In genomic region chr12:131938082-131938481, GRCh38 we compare ENCODE assay signal across 23 cellular contexts. TPM values are rescaled to one million over a fixed set of nuclear protein-coding genes. Genes with fewer than 3 reads are reported as not detected.
DNase-seq lines count a peak whose midpoint lies in the region; ATAC-seq, FAIRE-seq and TF ChIP-seq lines count a peak whose summit lies in the region.
"Had no signal": no experiment of that assay in that cellular context is flagged by ENCODE, and none has a peak within 500 bp of the region (broad histone marks: within the 10 kb centered on the region; RNA-seq: fewer than 3 reads in every experiment).

No MANE protein-coding gene starts in this region.

- TF ChIP-seq RAD21 in K562 (CRISPR knock-in tag; conservative IDR thresholded peaks at IDR 0.05 in 1 of 2, IDR thresholded peaks at IDR 0.05 in 1 of 2) = no peak

- H3K9ac ChIP-seq in mammary epithelial cell (ENCODE audit: insufficient read depth, low read length) (no peak overlapping the region), K562 (ENCODE audit: insufficient read depth in 1 of 2, low read depth in 2 of 2, low read length in 2 of 2) (no peak overlapping the region)
- H3K9ac ChIP-seq: GM23248, KMS-11 had no signal

- in situ Hi-C loops in mammary epithelial cell (cut with MboI; ENCODE audit: low sequenced_read_pairs in 2 of 2) = no loop called here
- in situ Hi-C loops in K562 (cut with MboI) = no loop called here

- peaks cover 32% of the 10 kb centered on the region for H3K36me3 ChIP-seq in mammary epithelial cell (ENCODE audit: insufficient read depth, low read length)
- peaks cover 88% of the 10 kb centered on the region for H3K36me3 ChIP-seq in K562 (ENCODE audit: control insufficient read depth, insufficient read depth, low read length)
- peaks cover 59% of the 10 kb centered on the region for H3K36me3 ChIP-seq in suprapubic skin

- H3K4me1 Mint-ChIP-seq in MCF 10A (ENCODE audit: insufficient read depth, unreplicated experiment) (peaks cover 12% of the 10 kb centered on the region), memory B cell (no peaks in the 10 kb centered on the region)

- no peaks in the 10 kb centered on the region for H3K4me1 ChIP-seq in mammary epithelial cell (ENCODE audit: insufficient read depth, low read length)
- peaks cover 0 to 14% of the 10 kb centered on the region in 2 experiments; a peak in 1 of 5 replicates for H3K4me1 ChIP-seq in K562 (replicated peaks in 1 of 2; ENCODE audit: control insufficient read depth in 2 of 2, insufficient read depth in 2 of 2, low read length in 2 of 2)
- peaks cover 5% of the 10 kb centered on the region for H3K4me1 ChIP-seq in suprapubic skin
- H3K4me1 ChIP-seq: BE2C, Peyer's patch, SJCRH30 had no signal

- no peak overlapping the region for H2AFZ ChIP-seq in mammary epithelial cell (ENCODE audit: low read depth, low read length)
- no peak overlapping the region for H2AFZ ChIP-seq in K562 (ENCODE audit: low read depth, low read length)
- H2AFZ ChIP-seq: GM23248 had no signal

- H3K79me2 ChIP-seq in mammary epithelial cell (ENCODE audit: insufficient read depth, low read length) (peaks cover 16% of the 10 kb centered on the region), K562 (ENCODE audit: control insufficient read depth, insufficient read depth, low read length) (peaks cover 4% of the 10 kb centered on the region; the same call in 2 of the 3 replicates)

- H3K9me3 Mint-ChIP-seq in MCF 10A (ENCODE audit: unreplicated experiment) (no peaks in the 10 kb centered on the region), memory B cell (no peaks in the 10 kb centered on the region)

- no peak overlapping the region for H3K4me3 ChIP-seq in mammary epithelial cell (replicated peaks in 1 of 3; ENCODE audit: insufficient read depth in 1 of 3, low read depth in 2 of 3, low read length in 3 of 3)
- no peak overlapping the region for H3K4me3 ChIP-seq in K562
- H3K4me3 ChIP-seq in suprapubic skin = no peak overlapping the region
- H3K4me3 ChIP-seq: GM23248, Peyer's patch, SJCRH30 had no signal

- no peak for TF ChIP-seq CTCF in MCF 10A (IDR thresholded peaks at IDR 0.05; ENCODE audit: unreplicated experiment)
- no peak for TF ChIP-seq CTCF in mammary epithelial cell (conservative IDR thresholded peaks at IDR 0.05 in 1 of 2, IDR thresholded peaks at IDR 0.05 in 1 of 2; ENCODE audit: extremely low read depth in 1 of 2, insufficient read depth in 1 of 2, low read depth in 1 of 2, low read length in 2 of 2)
- no peak for TF ChIP-seq CTCF in K562 (IDR thresholded peaks at IDR 0.05 in 2 of 3, conservative IDR thresholded peaks at IDR 0.05 in 1 of 3; ENCODE audit: insufficient read depth in 2 of 3, low read depth in 1 of 3, low read length in 3 of 3)
- no peak for TF ChIP-seq CTCF in suprapubic skin (IDR thresholded peaks at IDR 0.05)

- H4K20me1 ChIP-seq in mammary epithelial cell (ENCODE audit: insufficient read depth, low read length) (no peaks in the 10 kb centered on the region), K562 (replicated peaks; ENCODE audit: control insufficient read depth, insufficient read depth, low read length) (no peaks in the 10 kb centered on the region)

- H3K27ac Mint-ChIP-seq in MCF 10A (ENCODE audit: low read depth, unreplicated experiment) (peak overlapping the region; percentile 88), memory B cell (peak overlapping the region; percentile 16)

- no peaks in the 10 kb centered on the region for H3K27me3 ChIP-seq in mammary epithelial cell (ENCODE audit: insufficient read depth, low read length)
- no peaks in the 10 kb centered on the region for H3K27me3 ChIP-seq in K562 (ENCODE audit: control insufficient read depth in 2 of 2, insufficient read depth in 2 of 2, low read length in 2 of 2)
- no peaks in the 10 kb centered on the region for H3K27me3 ChIP-seq in suprapubic skin
- H3K27me3 ChIP-seq: BE2C, Peyer's patch, SJCRH30 had no signal

- FAIRE-seq in K562 (lab: Jason Lieb, UNC) = no peak

- H3K9me3 ChIP-seq in mammary epithelial cell (replicated peaks; ENCODE audit: insufficient read depth, low read length) (no peaks in the 10 kb centered on the region), K562 (replicated peaks; ENCODE audit: control insufficient read depth, insufficient read depth, low read depth, low read length) (no peaks in the 10 kb centered on the region), suprapubic skin (no peaks in the 10 kb centered on the region)
- H3K9me3 ChIP-seq: BE2C, Peyer's patch, SJCRH30 had no signal

- CTCF ChIA-PET in MCF 10A (lab: Yijun Ruan, JAX) = interaction anchor here (0.7 to 1.0 kb wide), 2 partner anchors 107 to 574 kb away, joined by 3 read pairs; no protein-coding TSS in a partner anchor
- CTCF ChIA-PET in mammary epithelial cell (lab: Charles Lee; ENCODE audit: low non-redundant PET) = no interaction called here
- CTCF ChIA-PET in K562 (lab: Yijun Ruan, JAX; ENCODE audit: low intra/inter-chr PET ratio) = no interaction called here

- dilution Hi-C loops in mammary epithelial cell (cut with HindIII; ENCODE audit: low sequenced_read_pairs) = no loop called here

- H3K27me3 Mint-ChIP-seq in MCF 10A (ENCODE audit: insufficient read depth, unreplicated experiment) (no peaks in the 10 kb centered on the region), memory B cell (no peaks in the 10 kb centered on the region)

- DNase-seq in MCF 10A (ENCODE audit: unreplicated experiment) (no peak), mammary epithelial cell (no peak), K562 (ENCODE audit: extremely low read depth in 1 of 4, low spot score in 3 of 4) (no peak), memory B cell (ENCODE audit: low spot score in 2 of 2) (no peak), suprapubic skin (ENCODE audit: low spot score in 2 of 2) (peak; percentile 27 to 41), GOT3 (lab: John Stamatoyannopoulos, UW) (no peak)
- DNase-seq in central memory CD4-positive, alpha-beta T cell = no peak
- DNase-seq: BE2C, COR-L47, DMS79, GM23248, NCI-H1105, NCI-H146, NCI-H2029 treated with DMSO at 0.1 percent for 48 hours, NCI-H2171, NCI-H345, NCI-H524, NCI-H82, SJCRH30 had no signal

- peak; percentile 36; the same call in 1 of the 2 replicates for TF ChIP-seq POLR2A in K562 (conservative IDR thresholded peaks at IDR 0.05)
- no peak for TF ChIP-seq POLR2A in suprapubic skin (IDR thresholded peaks at IDR 0.05)

- intact Hi-C loops in MCF 10A (cut with micrococcal nuclease) = no loop called here
- intact Hi-C loops in mammary epithelial cell (cut with micrococcal nuclease) = no loop called here
- intact Hi-C loops in K562 (cut with micrococcal nuclease) = no loop called here

- H3K36me3 Mint-ChIP-seq in MCF 10A (ENCODE audit: insufficient read depth, unreplicated experiment) (peaks cover 79% of the 10 kb centered on the region), memory B cell (peaks cover 24% of the 10 kb centered on the region)

- no peaks in the 10 kb centered on the region for H3K9me1 ChIP-seq in K562 (ENCODE audit: control insufficient read depth, insufficient read depth, low read length)

- POLR2A ChIA-PET in MCF 10A (lab: Yijun Ruan, JAX) = interaction anchor here (0.7 to 1.2 kb wide), 2 partner anchors 8 to 42 kb away, joined by 3 to 4 read pairs; no protein-coding TSS in a partner anchor
- POLR2A ChIA-PET in K562 (lab: Yijun Ruan, JAX) = no interaction called here

- H3K4me2 ChIP-seq in mammary epithelial cell (ENCODE audit: insufficient read depth, low read depth, low read length) = no peak overlapping the region
- no peak overlapping the region for H3K4me2 ChIP-seq in K562 (ENCODE audit: insufficient read depth, low read length)
- H3K4me2 ChIP-seq: KMS-11 had no signal

- no peak overlapping the region for H3K27ac ChIP-seq in mammary epithelial cell (ENCODE audit: insufficient read depth, low read depth, low read length)
- no peak overlapping the region for H3K27ac ChIP-seq in K562 (ENCODE audit: extremely low read depth, low read depth, low read length)
- H3K27ac ChIP-seq in suprapubic skin = no peak overlapping the region
- H3K27ac ChIP-seq: GM23248, KMS-11, Peyer's patch, SJCRH30 had no signal

- no peak for ATAC-seq in K562
- ATAC-seq in memory B cell (ENCODE audit: low read depth) = no peak
- ATAC-seq in GM21390 (IDR thresholded peaks at IDR 0.05; ENCODE audit: unreplicated experiment) = no peak
- ATAC-seq: HCT116 had no signal

- H3K4me3 Mint-ChIP-seq in MCF 10A (ENCODE audit: unreplicated experiment) (no peak overlapping the region), memory B cell (no peak overlapping the region)

- no peak for TF ChIP-seq EP300 in K562 (IDR thresholded peaks at IDR 0.05; ENCODE audit: low read length)
- no peak for TF ChIP-seq EP300 in suprapubic skin (IDR thresholded peaks at IDR 0.05)

- whole genome bisulfite sequencing in mammary epithelial cell (ENCODE audit: low coverage, missing lambda C conversion rate) = 71% methylated on average over 7 of the region's 7 CpGs
- 78% methylated on average over 7 of the region's 7 CpGs for WGBS in K562 (ENCODE audit: insufficient coverage, low coverage, missing lambda C conversion rate)
- 95% methylated on average over 7 of the region's 7 CpGs for WGBS in suprapubic skin

- BruUV-seq in MCF 10A (replicated peaks; lab: Mats Ljungman, UMichigan) (no TSS peak), mammary epithelial cell (replicated peaks; lab: Mats Ljungman, UMichigan) (no TSS peak), K562 (replicated peaks; lab: Mats Ljungman, UMichigan) (no TSS peak)

RNA-seq across cellular contexts. Expression of gene PUS1, which starts 9.0 kb away (rescaled TPM):
- total RNA-seq in MCF 10A (2022) (44.1 and 72.3 TPM in 2 replicates), mammary epithelial cell (10 to 100 TPM in 1 of 2 donors, 1 to 10 TPM in 1; 7.3 to 51.3 TPM), K562 (2014; rRNA removed) (35.6 and 53.2 TPM in 2 replicates), K562 (2014; rRNA removed; fragmentation: Illumina TruSeq; extraction: Trizol) (13.6 and 16.4 TPM in 2 replicates), K562 (2015; rRNA removed; fragmentation: Illumina TruSeq; extraction: Trizol) (29.7 and 30.0 TPM in 2 replicates), K562 (2021) (79.3 and 90.8 TPM in 2 replicates), suprapubic skin (10 to 100 TPM; 16.3 to 24.4 (median 21.8) TPM)
- polyA plus RNA-seq in mammary epithelial cell (33.6 TPM), K562 (2011; rRNA removed) (27.9 and 36.5 TPM in 2 replicates), K562 (2014; fragmentation: Illumina TruSeq; extraction: Trizol) (30.3 and 39.8 TPM in 2 replicates), K562 (2014; fragmentation: Nextera tagmentation; extraction: Ambion mirVana) (1 to 10 TPM; 1.9 to 3.8 TPM), K562 (2014; rRNA removed) (71.4 and 73.4 TPM in 2 replicates)
- polyA minus RNA-seq in mammary epithelial cell = 6.4 TPM
- 97.0 and 232 TPM in 2 replicates for total RNA-seq in K562 (2011; cell fraction: chromatin; rRNA removed; ENCODE audit: low replicate concordance)
- 140 and 151 TPM in 2 replicates for total RNA-seq in K562 (2011; cell fraction: nucleolus; rRNA removed)
- 123 and 134 TPM in 2 replicates for total RNA-seq in K562 (2011; cell fraction: nucleoplasm; rRNA removed)
- 28.1 and 41.6 TPM in 2 replicates for polyA plus RNA-seq in K562 (2011; cell fraction: cytosol; rRNA removed)
- polyA plus RNA-seq in K562 (2011; cell fraction: nucleus; rRNA removed) = 56.2 and 84.8 TPM in 2 replicates
- 37.5 and 51.4 TPM in 2 replicates for polyA plus RNA-seq in K562 (2012)
- 16.8 and 21.8 TPM in 2 replicates for polyA minus RNA-seq in K562 (2011; rRNA and poly(A)+ RNA removed)
- polyA minus RNA-seq in K562 (2011; cell fraction: cytosol; rRNA and poly(A)+ RNA removed) = 30.8 and 32.0 TPM in 2 replicates
- polyA minus RNA-seq in K562 (2011; cell fraction: nucleus; rRNA and poly(A)+ RNA removed) = 27.3 and 32.4 TPM in 2 replicates

RNA-seq across cellular contexts. Expression of gene EP400, which starts 11.7 kb away (rescaled TPM):
- total RNA-seq in MCF 10A (2022) = 52.4 and 54.8 TPM in 2 replicates
- total RNA-seq in mammary epithelial cell = 10 to 100 TPM; 15.5 to 48.0 TPM
- 3.6 TPM for polyA plus RNA-seq in mammary epithelial cell
- 30.6 TPM for polyA minus RNA-seq in mammary epithelial cell
- 149 and 175 TPM in 2 replicates for total RNA-seq in K562 (2011; cell fraction: chromatin; rRNA removed; ENCODE audit: low replicate concordance)
- total RNA-seq in K562 (2011; cell fraction: nucleolus; rRNA removed) = 61.2 and 71.2 TPM in 2 replicates
- 111 and 165 TPM in 2 replicates for total RNA-seq in K562 (2011; cell fraction: nucleoplasm; rRNA removed)
- total RNA-seq in K562 (2014; rRNA removed) = 7.7 and 12.2 TPM in 2 replicates
- 7.0 TPM in 2 replicates for total RNA-seq in K562 (2014; rRNA removed; fragmentation: Illumina TruSeq; extraction: Trizol)
- 6.9 and 8.1 TPM in 2 replicates for total RNA-seq in K562 (2015; rRNA removed; fragmentation: Illumina TruSeq; extraction: Trizol)
- total RNA-seq in K562 (2021) = 49.2 and 58.0 TPM in 2 replicates
- polyA plus RNA-seq in K562 (2011; rRNA removed) = 6.5 and 8.3 TPM in 2 replicates
- polyA plus RNA-seq in K562 (2011; cell fraction: cytosol; rRNA removed) = 5.4 and 6.5 TPM in 2 replicates
- polyA plus RNA-seq in K562 (2011; cell fraction: nucleus; rRNA removed) = 38.0 and 44.2 TPM in 2 replicates
- polyA plus RNA-seq in K562 (2012) = 27.7 and 40.7 TPM in 2 replicates
- 29.8 and 32.3 TPM in 2 replicates for polyA plus RNA-seq in K562 (2014; fragmentation: Illumina TruSeq; extraction: Trizol)
- 1 to 10 TPM; 4.5 to 6.7 TPM for polyA plus RNA-seq in K562 (2014; fragmentation: Nextera tagmentation; extraction: Ambion mirVana)
- polyA plus RNA-seq in K562 (2014; rRNA removed) = 22.2 and 23.5 TPM in 2 replicates
- 13.1 and 16.0 TPM in 2 replicates for polyA minus RNA-seq in K562 (2011; rRNA and poly(A)+ RNA removed)
- 17.0 and 23.8 TPM in 2 replicates for polyA minus RNA-seq in K562 (2011; cell fraction: cytosol; rRNA and poly(A)+ RNA removed)
- polyA minus RNA-seq in K562 (2011; cell fraction: nucleus; rRNA and poly(A)+ RNA removed) = 18.7 and 27.0 TPM in 2 replicates
- 10 to 100 TPM; 32.0 to 81.3 (median 40.1) TPM for total RNA-seq in suprapubic skin

RNA-seq across cellular contexts. Expression of gene ULK1, which starts 43.7 kb away (rescaled TPM):
- 21.7 and 28.2 TPM in 2 replicates for total RNA-seq in MCF 10A (2022)
- 10 to 100 TPM in 1 of 2 donors, 1 to 10 TPM in 1; 9.8 to 19.0 TPM for total RNA-seq in mammary epithelial cell
- 6.2 TPM for polyA plus RNA-seq in mammary epithelial cell
- 2.7 TPM for polyA minus RNA-seq in mammary epithelial cell
- 40.7 and 125 TPM in 2 replicates for total RNA-seq in K562 (2011; cell fraction: chromatin; rRNA removed; ENCODE audit: low replicate concordance)
- total RNA-seq in K562 (2011; cell fraction: nucleolus; rRNA removed) = 72.5 and 83.8 TPM in 2 replicates
- total RNA-seq in K562 (2011; cell fraction: nucleoplasm; rRNA removed) = 47.5 and 50.5 TPM in 2 replicates
- 4.2 and 5.6 TPM in 2 replicates for total RNA-seq in K562 (2014; rRNA removed)
- 0.83 and 0.98 TPM in 2 replicates for total RNA-seq in K562 (2014; rRNA removed; fragmentation: Illumina TruSeq; extraction: Trizol)
- total RNA-seq in K562 (2015; rRNA removed; fragmentation: Illumina TruSeq; extraction: Trizol) = 2.0 and 3.6 TPM in 2 replicates
- total RNA-seq in K562 (2021) = 17.3 and 29.4 TPM in 2 replicates
- 3.2 and 6.2 TPM in 2 replicates for polyA plus RNA-seq in K562 (2011; rRNA removed)
- polyA plus RNA-seq in K562 (2011; cell fraction: cytosol; rRNA removed) = 2.1 and 4.1 TPM in 2 replicates
- polyA plus RNA-seq in K562 (2011; cell fraction: nucleus; rRNA removed) = 62.1 and 86.4 TPM in 2 replicates
- polyA plus RNA-seq in K562 (2012) = 12.1 and 39.2 TPM in 2 replicates
- polyA plus RNA-seq in K562 (2014; fragmentation: Illumina TruSeq; extraction: Trizol) = 2.5 and 9.1 TPM in 2 replicates
- polyA plus RNA-seq in K562 (2014; fragmentation: Nextera tagmentation; extraction: Ambion mirVana) = under 1 TPM; 0.15 to 0.29 TPM
- polyA plus RNA-seq in K562 (2014; rRNA removed) = 13.2 and 16.9 TPM in 2 replicates
- polyA minus RNA-seq in K562 (2011; rRNA and poly(A)+ RNA removed) = 1.3 and 1.8 TPM in 2 replicates
- 3.1 and 11.4 TPM in 2 replicates for polyA minus RNA-seq in K562 (2011; cell fraction: cytosol; rRNA and poly(A)+ RNA removed)
- 15.5 and 15.9 TPM in 2 replicates for polyA minus RNA-seq in K562 (2011; cell fraction: nucleus; rRNA and poly(A)+ RNA removed)
- 100 to 1,000 TPM in 1 of 4 donors, 10 to 100 TPM in 3; 37.0 to 102 (median 65.7) TPM for total RNA-seq in suprapubic skin

Comparison
In these comparisons a context has a peak if more than half of its experiments do, and no peak if none do; other contexts are left out.
1. DNase-seq: peak in suprapubic skin (2 of 2); none in MCF 10A (single experiment), mammary epithelial cell (single experiment), K562 (0 of 4), memory B cell (0 of 2), central memory CD4-positive, alpha-beta T cell (single experiment) and GOT3 (single experiment).